In genomic region chr9:4638968-4639367, GRCh38 we compare ENCODE assay signal across 16 cellular contexts. TPM values are rescaled to one million over a fixed set of nuclear protein-coding genes. Genes with fewer than 3 reads are reported as not detected.
DNase-seq lines count a peak whose midpoint lies in the region; ATAC-seq and TF ChIP-seq lines count a peak whose summit lies in the region.
"Had no signal": no experiment of that assay in that cellular context is flagged by ENCODE, and none has a peak within 500 bp of the region (broad histone marks: within the 10 kb centered on the region; RNA-seq: fewer than 3 reads in every experiment).

No MANE protein-coding gene starts in this region.

- no peaks in the 10 kb centered on the region for H4K20me1 ChIP-seq in smooth muscle cell (ENCODE audit: low read depth)
- H4K20me1 ChIP-seq: BLaER1 had no signal

- no peak overlapping the region for H3K4me2 ChIP-seq in smooth muscle cell
- H3K4me2 ChIP-seq: BLaER1 had no signal

- no peaks in the 10 kb centered on the region for H3K27me3 ChIP-seq in CD4-positive, alpha-beta memory T cell (ENCODE audit: insufficient read depth, low read length)
- H3K27me3 ChIP-seq in smooth muscle cell (ENCODE audit: low read depth) = no peaks in the 10 kb centered on the region
- H3K27me3 ChIP-seq in Peyer's patch = no peaks in the 10 kb centered on the region
- H3K27me3 ChIP-seq: BLaER1 had no signal

- peaks cover 2 to 11% (median 8%) of the 10 kb centered on the region in 4 donors for H3K4me1 Mint-ChIP-seq in CD4-positive, alpha-beta memory T cell
- peaks cover 5% of the 10 kb centered on the region for H3K4me1 Mint-ChIP-seq in T-helper 17 cell

- POLR2A ChIA-PET in CD4-positive, alpha-beta memory T cell (lab: Charles Lee; ENCODE audit: partially characterized antibody) = interaction anchor here (1.2 kb wide), 1 partner anchor 40 kb away, joined by 3 read pairs; the partner anchor contains the start of gene CDC37L1
- POLR2A ChIA-PET in HEK293 (lab: Yijun Ruan, JAX) = no interaction called here

- H3K9me3 ChIP-seq in CD4-positive, alpha-beta memory T cell (ENCODE audit: control insufficient read depth in 1 of 2, low read length in 2 of 2) = no peaks in the 10 kb centered on the region
- H3K9me3 ChIP-seq in HEK293 (ENCODE audit: control insufficient read depth, insufficient read depth, low read depth, low read length) (no peaks in the 10 kb centered on the region), T-helper 17 cell (ENCODE audit: control insufficient read depth, low read length, poor library complexity, severe bottlenecking) (no peaks in the 10 kb centered on the region), smooth muscle cell (replicated peaks; ENCODE audit: low read depth) (no peaks in the 10 kb centered on the region), Peyer's patch (no peaks in the 10 kb centered on the region)
- H3K9me3 ChIP-seq: BLaER1 had no signal

- DNase-seq in NCI-H146 (lab: John Stamatoyannopoulos, UW) = peak; percentile 29
- DNase-seq in NCI-H146 treated with DMSO at 0.1 percent for 48 hours (lab: John Stamatoyannopoulos, UW; ENCODE audit: unreplicated experiment) = no peak
- DNase-seq in CD4-positive, alpha-beta memory T cell = no peak
- no peak for DNase-seq in T-helper 17 cell
- no peak for DNase-seq in smooth muscle cell (lab: John Stamatoyannopoulos, UW; ENCODE audit: unreplicated experiment)
- DNase-seq in Peyer's patch = no peak
- DNase-seq: AML-193, DMS153, DMS79 treated with DMSO at 0.1 percent for 48 hours, EL, GOT3, H9 had no signal

- intact Hi-C loops in CD4-positive, alpha-beta memory T cell (cut with micrococcal nuclease) = loop anchor here (10.0 kb wide), 1 partner anchor 144 kb away; the partner anchor contains the start of gene SLC1A1

- H2AFZ ChIP-seq in smooth muscle cell (ENCODE audit: low read depth) = no peak overlapping the region

- no peaks in the 10 kb centered on the region for H3K36me3 ChIP-seq in CD4-positive, alpha-beta memory T cell (ENCODE audit: insufficient read depth, low read length)
- H3K36me3 ChIP-seq in HEK293 (ENCODE audit: control insufficient read depth in 2 of 2, insufficient read depth in 1 of 2, low read length in 2 of 2) (no peaks in the 10 kb centered on the region), smooth muscle cell (ENCODE audit: low read depth) (no peaks in the 10 kb centered on the region), Peyer's patch (no peaks in the 10 kb centered on the region)
- H3K36me3 ChIP-seq: BLaER1 had no signal

- no peak overlapping the region for H3K4me3 ChIP-seq in CD4-positive, alpha-beta memory T cell (ENCODE audit: low read length in 2 of 2)
- H3K4me3 ChIP-seq in HEK293 (ENCODE audit: low read depth, low read length) = no peak overlapping the region
- H3K4me3 ChIP-seq in smooth muscle cell = no peak overlapping the region
- H3K4me3 ChIP-seq in Peyer's patch = no peak overlapping the region
- H3K4me3 ChIP-seq: BLaER1 had no signal

- WGBS in smooth muscle cell (ENCODE audit: low lambda C conversion rate) = 67% methylated on average over 3 of the region's 3 CpGs

- H3K9me3 Mint-ChIP-seq in CD4-positive, alpha-beta memory T cell = no peaks in the 10 kb centered on the region
- H3K9me3 Mint-ChIP-seq: H9 had no signal

- no peaks in the 10 kb centered on the region for H3K4me1 ChIP-seq in CD4-positive, alpha-beta memory T cell (ENCODE audit: insufficient read depth, low read length)
- H3K4me1 ChIP-seq in HEK293 (ENCODE audit: control insufficient read depth, insufficient read depth, low read length) (no peaks in the 10 kb centered on the region; the same call in 1 of the 2 replicates), smooth muscle cell (ENCODE audit: low read depth) (no peaks in the 10 kb centered on the region), Peyer's patch (no peaks in the 10 kb centered on the region)

- H3K9ac ChIP-seq in smooth muscle cell (ENCODE audit: low read depth) = no peak overlapping the region
- H3K9ac ChIP-seq: BLaER1 had no signal

- CTCF ChIA-PET in CD4-positive, alpha-beta memory T cell (lab: Charles Lee; ENCODE audit: partially characterized antibody) = interaction anchor here (0.6 to 4.1 kb wide), 10 partner anchors 16 to 273 kb away, joined by 3 to 54 read pairs (median 8); partner anchors contain the start of gene SPATA6L
- CTCF ChIA-PET in HEK293 (lab: Yijun Ruan, JAX) = interaction anchor here (0.9 to 4.3 kb wide), 10 partner anchors 12 to 324 kb away, joined by 3 to 87 read pairs (median 6); no protein-coding TSS in a partner anchor

- H3K4me3 Mint-ChIP-seq in CD4-positive, alpha-beta memory T cell = no peak overlapping the region
- no peak overlapping the region for H3K4me3 Mint-ChIP-seq in T-helper 17 cell
- H3K4me3 Mint-ChIP-seq: H9 had no signal

- TF ChIP-seq POLR2A in Peyer's patch (IDR thresholded peaks at IDR 0.05) = no peak

- H3F3A ChIP-seq in smooth muscle cell (ENCODE audit: low read depth) = no peaks in the 10 kb centered on the region

- TF ChIP-seq CTCF in HEK293 (tag by site-specific recombination; IDR thresholded peaks at IDR 0.05) = no peak
- TF ChIP-seq CTCF in smooth muscle cell (IDR thresholded peaks at IDR 0.05; ENCODE audit: borderline replicate concordance, insufficient read depth, poor library complexity, severe bottlenecking) = no peak
- no peak for TF ChIP-seq CTCF in Peyer's patch (IDR thresholded peaks at IDR 0.05)

- no peaks in the 10 kb centered on the region for H3K27me3 Mint-ChIP-seq in CD4-positive, alpha-beta memory T cell
- peaks cover 15% of the 10 kb centered on the region for H3K27me3 Mint-ChIP-seq in T-helper 17 cell

- ATAC-seq in T-helper 17 cell (no peak), GM18519 (IDR thresholded peaks at IDR 0.05; ENCODE audit: low FRiP score, unreplicated experiment) (no peak)

- no peaks in the 10 kb centered on the region for H3K79me2 ChIP-seq in smooth muscle cell (ENCODE audit: low read depth)

- no peaks in the 10 kb centered on the region for H3K36me3 Mint-ChIP-seq in CD4-positive, alpha-beta memory T cell
- peaks cover 2% of the 10 kb centered on the region for H3K36me3 Mint-ChIP-seq in T-helper 17 cell (ENCODE audit: low read depth)

- no peak overlapping the region for H3K27ac ChIP-seq in CD4-positive, alpha-beta memory T cell (ENCODE audit: low read depth, low read length)
- H3K27ac ChIP-seq in HEK293 (ENCODE audit: extremely low read depth, low read depth, low read length) (no peak overlapping the region), smooth muscle cell (ENCODE audit: low read depth) (no peak overlapping the region), Peyer's patch (no peak overlapping the region)
- H3K27ac ChIP-seq: 22Rv1, BLaER1 had no signal

- peak overlapping the region in 4 of 7 donors; percentile 4 to 82 (median 50) for H3K27ac Mint-ChIP-seq in CD4-positive, alpha-beta memory T cell
- H3K27ac Mint-ChIP-seq in T-helper 17 cell = peak overlapping the region; percentile 77

TF ChIP-seq in HEK293, 187 proteins besides CTCF, POLR2A, EP300 and RAD21:
- TF ChIP-seq ZNF266 (tag by site-specific recombination; IDR thresholded peaks at IDR 0.05; ENCODE audit: low read depth) = no peak
- TF ChIP-seq ZIC2 (tag by site-specific recombination; IDR thresholded peaks at IDR 0.05) = peak; percentile 74
TF ChIP-seq in HEK293: peak in this region for 1.

RNA-seq across cellular contexts. Expression of gene PLPP6, which starts 23.1 kb away (rescaled TPM):
- total RNA-seq in CD4-positive, alpha-beta memory T cell = 10 to 100 TPM; 23.3 to 23.8 TPM
- polyA plus RNA-seq in CD4-positive, alpha-beta memory T cell = 1 to 10 TPM; 3.2 to 6.6 TPM
- total RNA-seq in T-helper 17 cell = 1 to 10 TPM; 5.9 to 7.7 TPM
- 5.4 and 6.2 TPM in 2 replicates for total RNA-seq in smooth muscle cell
- polyA plus RNA-seq in smooth muscle cell = 2.6 and 2.7 TPM in 2 replicates
- total RNA-seq in Peyer's patch = 10 to 100 TPM in 3 of 4 donors, 1 to 10 TPM in 1; 7.4 to 27.0 (median 19.7) TPM

RNA-seq across cellular contexts. Expression of gene SPATA6L, which starts 27.3 kb away (rescaled TPM):
- total RNA-seq in CD4-positive, alpha-beta memory T cell = 1 to 10 TPM; 1.9 to 3.4 TPM
- not detected for polyA plus RNA-seq in CD4-positive, alpha-beta memory T cell
- total RNA-seq in T-helper 17 cell = 1 to 10 TPM; 5.7 to 9.2 TPM
- total RNA-seq in smooth muscle cell = 0.67 and 0.81 TPM in 2 replicates
- 0.57 and 0.80 TPM in 2 replicates for polyA plus RNA-seq in smooth muscle cell
- total RNA-seq in Peyer's patch = 10 to 100 TPM; 13.4 to 19.0 (median 16.6) TPM

RNA-seq across cellular contexts. Expression of gene CDC37L1, which starts 40.4 kb away (rescaled TPM):
- total RNA-seq in CD4-positive, alpha-beta memory T cell = 10 to 100 TPM; 27.2 to 27.8 TPM
- polyA plus RNA-seq in CD4-positive, alpha-beta memory T cell = 10 to 100 TPM; 15.8 to 17.8 TPM
- total RNA-seq in T-helper 17 cell = 10 to 100 TPM; 18.2 to 20.1 TPM
- total RNA-seq in smooth muscle cell = 19.2 and 35.8 TPM in 2 replicates
- 11.7 and 16.0 TPM in 2 replicates for polyA plus RNA-seq in smooth muscle cell
- 10 to 100 TPM; 12.0 to 24.7 (median 19.8) TPM for total RNA-seq in Peyer's patch
